ENCODE assay signal across 12 cellular contexts in genomic region chr10:73780301-73780700, GRCh38. TPM values are rescaled to one million over a fixed set of nuclear protein-coding genes. Genes with fewer than 3 reads are reported as not detected.
DNase-seq lines count a peak whose midpoint lies in the region; ATAC-seq, FAIRE-seq and TF ChIP-seq lines count a peak whose summit lies in the region.
"Had no signal": no experiment of that assay in that cellular context is flagged by ENCODE, and none has a peak within 500 bp of the region (broad histone marks: within the 10 kb centered on the region; RNA-seq: fewer than 3 reads in every experiment).

No MANE protein-coding gene starts in this region.

- no peak for FAIRE-seq in RCC 7860 (lab: Jason Lieb, UNC)

- H3K4me3 Mint-ChIP-seq in CD4-positive, CD25-positive, alpha-beta regulatory T cell, result peak overlapping the region; percentile 66 to 100 (median 97)
- peak overlapping the region; percentile 100 for H3K4me3 Mint-ChIP-seq in natural killer cell

- H3K27ac Mint-ChIP-seq in CD4-positive, CD25-positive, alpha-beta regulatory T cell, result peak overlapping the region; percentile 15 to 93 (median 52)
- peak overlapping the region; percentile 96 for H3K27ac Mint-ChIP-seq in natural killer cell

- H3K27me3 ChIP-seq in CD4-positive, CD25-positive, alpha-beta regulatory T cell (ENCODE audit: control insufficient read depth, insufficient read depth, low read length), result no peaks in the 10 kb centered on the region
- H3K27me3 ChIP-seq in HUES64 (ENCODE audit: insufficient read depth, low read length), result no peaks in the 10 kb centered on the region
- H3K27me3 ChIP-seq in adipocyte (replicated peaks; ENCODE audit: control insufficient read depth, insufficient read depth, low read length), result no peaks in the 10 kb centered on the region
- H3K27me3 ChIP-seq in thyroid gland, result no peaks in the 10 kb centered on the region
- H3K27me3 ChIP-seq: spleen had no signal

- WGBS in HUES64, result 94% methylated on average over 5 of the region's 5 CpGs
- 83 to 86% methylated on average over 5 of the region's 5 CpGs for WGBS in thyroid gland, 2 donors

- peaks cover 11% of the 10 kb centered on the region for H3K36me3 Mint-ChIP-seq in CD4-positive, CD25-positive, alpha-beta regulatory T cell
- H3K36me3 Mint-ChIP-seq in natural killer cell, result no peaks in the 10 kb centered on the region

- H3K4me1 Mint-ChIP-seq in CD4-positive, CD25-positive, alpha-beta regulatory T cell, result peaks cover 35 to 65% (median 45%) of the 10 kb centered on the region in 4 donors
- H3K4me1 Mint-ChIP-seq in natural killer cell, result peaks cover 54 to 56% of the 10 kb centered on the region in 2 donors

- 0 out of 2 replicates have a peak overlapping the region, but pooled peaks have one; percentile 87 for H3K9ac ChIP-seq in HUES64 (ENCODE audit: low read depth, low read length)
- H3K9ac ChIP-seq in adipocyte (ENCODE audit: low read length), result peak overlapping the region; percentile 96

- TF ChIP-seq POLR2A in thyroid gland (IDR thresholded peaks at IDR 0.05), result no peak

- no peaks in the 10 kb centered on the region for H3K9me3 Mint-ChIP-seq in CD4-positive, CD25-positive, alpha-beta regulatory T cell
- H3K9me3 Mint-ChIP-seq in natural killer cell, result no peaks in the 10 kb centered on the region

- H3K9me3 ChIP-seq in CD4-positive, CD25-positive, alpha-beta regulatory T cell (ENCODE audit: control insufficient read depth in 2 of 2, low read length in 2 of 2), result no peaks in the 10 kb centered on the region
- no peaks in the 10 kb centered on the region for H3K9me3 ChIP-seq in HUES64 (ENCODE audit: insufficient read depth, low read depth, low read length)
- H3K9me3 ChIP-seq in adipocyte (ENCODE audit: control insufficient read depth, low read length), result no peaks in the 10 kb centered on the region
- H3K9me3 ChIP-seq in thyroid gland, result no peaks in the 10 kb centered on the region
- H3K9me3 ChIP-seq: spleen had no signal

- H3K27me3 Mint-ChIP-seq in CD4-positive, CD25-positive, alpha-beta regulatory T cell, result peaks cover 4% of the 10 kb centered on the region
- no peaks in the 10 kb centered on the region for H3K27me3 Mint-ChIP-seq in natural killer cell (ENCODE audit: low read depth in 2 of 2)

- H3K4me1 ChIP-seq in CD4-positive, CD25-positive, alpha-beta regulatory T cell (ENCODE audit: control insufficient read depth, insufficient read depth, low read length, poor library complexity, severe bottlenecking), result peaks cover 47% of the 10 kb centered on the region
- peaks cover 13% of the 10 kb centered on the region for H3K4me1 ChIP-seq in HUES64 (ENCODE audit: insufficient read depth, low read length)
- peaks cover 40% of the 10 kb centered on the region for H3K4me1 ChIP-seq in adipocyte (ENCODE audit: control insufficient read depth, insufficient read depth, low read length)
- H3K4me1 ChIP-seq in thyroid gland, result peaks cover 17 to 24% of the 10 kb centered on the region in 2 donors

- intact Hi-C loops in natural killer cell (cut with micrococcal nuclease) (no loop called here), thyroid gland (cut with DNase I) (no loop called here)

- ATAC-seq in CD4-positive, CD25-positive, alpha-beta regulatory T cell (ENCODE audit: low read depth in 2 of 2), result no peak
- no peak for ATAC-seq in natural killer cell

- H3K4me3 ChIP-seq in CD4-positive, CD25-positive, alpha-beta regulatory T cell (ENCODE audit: low read depth, low read length), result peak overlapping the region; percentile 92
- H3K4me3 ChIP-seq in HUES64 (ENCODE audit: low read length) (peak overlapping the region; percentile 81), adipocyte (ENCODE audit: low read length) (peak overlapping the region; percentile 97), thyroid gland (replicated peaks in 1 of 3) (no peak overlapping the region)

- peaks cover 24% of the 10 kb centered on the region for H3K36me3 ChIP-seq in CD4-positive, CD25-positive, alpha-beta regulatory T cell (ENCODE audit: control insufficient read depth, insufficient read depth, low read length)
- H3K36me3 ChIP-seq in HUES64 (ENCODE audit: insufficient read depth, low read length) (peaks cover 43% of the 10 kb centered on the region), adipocyte (ENCODE audit: control insufficient read depth, insufficient read depth, low read length, severe bottlenecking) (peaks cover 16% of the 10 kb centered on the region), thyroid gland (peaks cover 12% of the 10 kb centered on the region in 2 donors)

- no peak for DNase-seq in CD4-positive, CD25-positive, alpha-beta regulatory T cell
- no peak for DNase-seq in adipocyte (ENCODE audit: low read depth)
- no peak for DNase-seq in natural killer cell
- DNase-seq in mucosa of gallbladder (ENCODE audit: low spot score), result no peak
- DNase-seq in thyroid gland, result no peak
- DNase-seq in RCC 7860 (ENCODE audit: low spot score), result no peak
- DNase-seq in middle frontal gyrus (ENCODE audit: extremely low spot score, low spot score), result no peak
- DNase-seq: activated effector memory CD4-positive, alpha-beta T cell treated with Interleukin-2 at 50 U/mL for 16 hours; EL; NCI-H2107; spleen had no signal

- TF ChIP-seq CTCF in natural killer cell (IDR thresholded peaks at IDR 0.05) (no peak), thyroid gland (IDR thresholded peaks at IDR 0.05) (no peak)

- H3K27ac ChIP-seq in CD4-positive, CD25-positive, alpha-beta regulatory T cell (ENCODE audit: insufficient read depth, low read length, poor library complexity, severe bottlenecking), result no peak overlapping the region
- H3K27ac ChIP-seq in HUES64 (ENCODE audit: low read depth, low read length) (no peak overlapping the region), thyroid gland (no peak overlapping the region)

RNA-seq across cellular contexts. Expression of gene CHCHD1, which starts 1.5 kb away (rescaled TPM):
- 6.3 TPM for total RNA-seq in CD4-positive, CD25-positive, alpha-beta regulatory T cell
- 10 to 100 TPM; 63.6 to 79.3 (median 70.0) TPM for polyA plus RNA-seq in CD4-positive, CD25-positive, alpha-beta regulatory T cell
- polyA plus RNA-seq in HUES64 (2013, experiment 1 of 2), result 91.6 TPM
- polyA plus RNA-seq in HUES64 (2013, experiment 2 of 2), result 82.2 TPM
- total RNA-seq in natural killer cell (1 to 10 TPM; 5.2 to 7.0 (median 5.9) TPM), mucosa of gallbladder (28.0 TPM), thyroid gland (10 to 100 TPM; 14.1 to 57.3 (median 28.9) TPM)

RNA-seq across cellular contexts. Expression of gene ZSWIM8, which starts 5.1 kb away (rescaled TPM):
- 95.5 TPM for total RNA-seq in CD4-positive, CD25-positive, alpha-beta regulatory T cell
- polyA plus RNA-seq in CD4-positive, CD25-positive, alpha-beta regulatory T cell, result 10 to 100 TPM in 3 of 4 donors, 1 to 10 TPM in 1; 6.0 to 14.9 (median 11.8) TPM
- 28.4 TPM for polyA plus RNA-seq in HUES64 (2013, experiment 1 of 2)
- polyA plus RNA-seq in HUES64 (2013, experiment 2 of 2), result 29.7 TPM
- 100 to 1,000 TPM; 157 to 161 (median 159) TPM for total RNA-seq in natural killer cell
- 170 TPM for total RNA-seq in mucosa of gallbladder
- 100 to 1,000 TPM in 2 of 4 donors, 10 to 100 TPM in 2; 67.2 to 199 (median 108) TPM for total RNA-seq in thyroid gland

RNA-seq across cellular contexts. Expression of gene NDST2, which starts 31.1 kb away (rescaled TPM):
- total RNA-seq in CD4-positive, CD25-positive, alpha-beta regulatory T cell, result 74.4 TPM
- polyA plus RNA-seq in CD4-positive, CD25-positive, alpha-beta regulatory T cell, result 10 to 100 TPM; 20.6 to 28.5 (median 24.6) TPM
- polyA plus RNA-seq in HUES64 (2013, experiment 1 of 2), result 8.3 TPM
- polyA plus RNA-seq in HUES64 (2013, experiment 2 of 2), result 15.0 TPM
- total RNA-seq in natural killer cell (10 to 100 TPM; 64.7 to 73.8 (median 65.4) TPM), mucosa of gallbladder (41.9 TPM), thyroid gland (10 to 100 TPM; 12.1 to 31.0 (median 25.0) TPM)

RNA-seq across cellular contexts. Expression of gene SEC24C, which starts 36.1 kb away (rescaled TPM):
- total RNA-seq in CD4-positive, CD25-positive, alpha-beta regulatory T cell, result 78.2 TPM
- 10 to 100 TPM; 30.2 to 39.3 (median 36.9) TPM for polyA plus RNA-seq in CD4-positive, CD25-positive, alpha-beta regulatory T cell
- polyA plus RNA-seq in HUES64 (2013, experiment 1 of 2), result 38.6 TPM
- polyA plus RNA-seq in HUES64 (2013, experiment 2 of 2), result 42.5 TPM
- total RNA-seq in natural killer cell, result 100 to 1,000 TPM; 153 to 161 (median 160) TPM
- total RNA-seq in mucosa of gallbladder, result 90.1 TPM
- total RNA-seq in thyroid gland, result 10 to 100 TPM; 56.2 to 95.2 (median 83.9) TPM

Comparison
In these comparisons a context has a peak if more than half of its experiments do, and no peak if none do; other contexts are left out.
1. H3K4me3 ChIP-seq: peak in CD4-positive, CD25-positive, alpha-beta regulatory T cell (single experiment), HUES64 (single experiment) and adipocyte (single experiment); none in thyroid gland (0 of 3).